8 cellular contexts compared by ENCODE assay signal in the genomic region with DNA sequence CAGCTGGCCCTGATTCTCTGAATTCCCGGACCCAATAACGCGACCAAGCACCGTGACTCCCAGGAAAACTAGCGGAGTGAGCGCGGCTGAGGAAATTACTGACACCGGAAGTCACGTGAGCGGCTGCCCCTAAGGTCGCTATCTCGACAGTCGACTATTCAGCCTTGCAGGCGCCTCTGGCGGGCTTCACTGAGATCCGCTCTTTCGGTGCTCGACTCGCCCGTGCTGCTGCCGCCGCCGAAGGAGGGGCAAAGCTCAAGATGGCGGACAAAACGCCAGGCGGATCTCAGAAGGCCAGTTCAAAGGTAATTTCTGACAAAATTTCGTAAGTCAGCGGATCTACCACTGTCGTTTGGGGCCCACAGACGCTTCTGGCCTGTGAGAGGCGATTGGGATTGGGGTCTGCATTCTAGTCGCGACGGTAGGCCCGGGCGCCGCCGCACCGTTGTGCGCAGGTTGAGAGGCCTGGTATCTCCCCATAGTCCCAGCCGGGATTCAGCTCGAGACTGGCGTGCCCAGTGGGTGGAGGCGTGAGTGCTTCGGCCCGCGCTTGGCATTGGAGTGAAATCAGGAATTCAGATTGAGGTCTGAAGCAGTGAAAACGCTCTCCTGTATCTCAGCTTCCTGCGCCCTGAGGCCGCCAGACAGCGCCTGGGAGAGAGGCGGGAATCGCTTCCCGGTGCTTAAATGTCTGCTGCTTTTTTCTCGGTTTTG.
DNase-seq lines count a peak whose midpoint lies in the region; ATAC-seq and TF ChIP-seq lines count a peak whose summit lies in the region.

Gene U2SURP (plus strand): TSS at position 202 of the 714 bp plus-strand sequence. CDS start 59 bp downstream, at position 261.

- peaks cover 39% of the 10 kb centered on the region for H3K4me1 Mint-ChIP-seq in central memory CD8-positive, alpha-beta T cell

- H3K36me3 Mint-ChIP-seq in central memory CD8-positive, alpha-beta T cell (ENCODE audit: insufficient read depth), result peaks cover 17% of the 10 kb centered on the region

- H3K4me3 ChIP-seq in AG09309 (ENCODE audit: control insufficient read depth, low read depth, low read length), result peak within 1 kb of the TSS; percentile 88

- no peak for TF ChIP-seq CTCF in AG09309 (IDR thresholded peaks at IDR 0.05; ENCODE audit: control insufficient read depth, insufficient read depth, low read depth, low read length, missing control alignments)

- peak within 1 kb of the TSS; percentile 95 for H3K27ac Mint-ChIP-seq in central memory CD8-positive, alpha-beta T cell (ENCODE audit: low read depth)

- peak within 1 kb of the TSS; percentile 92 for H3K4me3 Mint-ChIP-seq in central memory CD8-positive, alpha-beta T cell

- no peaks in the 10 kb centered on the region for H3K27me3 Mint-ChIP-seq in central memory CD8-positive, alpha-beta T cell

- DNase-seq in AG09309 (ENCODE audit: low read depth) (peak; percentile 95), NCI-H446 (lab: John Stamatoyannopoulos, UW) (peak; percentile 97 to 99), iris pigment epithelial cell (ENCODE audit: low read depth) (peak; percentile 99)
- DNase-seq in activated CD4-positive, CD25-positive, alpha-beta regulatory T cell treated with anti-CD3 and anti-CD28 coated beads, Interleukin-2, amount 50 U/mL, for 16 hours (ENCODE audit: low read depth, low spot score), result peak; percentile 87
- peak; percentile 78 to 84 for DNase-seq in central memory CD8-positive, alpha-beta T cell (ENCODE audit: low spot score in 2 of 2)
- DNase-seq in stimulated activated CD4-positive, alpha-beta T cell treated with anti-CD3 and anti-CD28 coated beads, Interleukin-12 subunit alpha, Interleukin-12 subunit beta, amount 100 ng/mL, for 4 hours, result peak; percentile 83

- H3K9me3 Mint-ChIP-seq in central memory CD8-positive, alpha-beta T cell, result no peaks in the 10 kb centered on the region

- ATAC-seq in GM19025 (IDR thresholded peaks at IDR 0.05; ENCODE audit: low read depth, unreplicated experiment) (peak; percentile 86), HG03342 (IDR thresholded peaks at IDR 0.05; ENCODE audit: unreplicated experiment) (peak; percentile 83)
- ATAC-seq in central memory CD8-positive, alpha-beta T cell (replicated peaks; ENCODE audit: extremely low read depth, poor library complexity, severe bottlenecking), result peak; percentile 92

Comparison
In these comparisons a context has a peak if more than half of its experiments do, and no peak if none do; other contexts are left out.
1. Peak in every context shown above with its lines: DNase-seq, ATAC-seq and H3K4me3 ChIP-seq.